In the genomic region with DNA sequence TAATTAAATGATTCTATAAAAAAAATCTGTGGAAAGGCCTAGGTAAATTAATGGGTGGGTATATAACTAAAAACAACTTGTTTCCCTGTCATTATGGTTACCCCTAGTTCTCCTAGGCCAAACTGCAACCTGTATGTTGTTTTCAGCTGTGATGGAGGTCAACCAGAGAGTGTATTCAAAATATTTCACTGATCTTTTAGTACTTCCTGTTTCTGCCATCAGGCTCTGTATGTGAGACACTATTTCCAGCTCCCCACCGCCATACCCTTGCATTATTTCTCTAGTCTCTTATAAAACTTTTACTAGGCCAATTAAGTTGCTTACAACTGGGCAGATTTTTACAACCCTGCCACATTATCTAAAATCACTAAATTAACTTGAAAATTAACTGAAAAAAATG, we compare ENCODE assay signal across 11 cellular contexts. TPM values are rescaled to one million over a fixed set of nuclear protein-coding genes. Genes with fewer than 3 reads are reported as not detected.
DNase-seq lines count a peak whose midpoint lies in the region; ATAC-seq lines count a peak whose summit lies in the region.
"Had no signal": no experiment of that assay in that cellular context is flagged by ENCODE, and none has a peak within 500 bp of the region (broad histone marks: within the 10 kb centered on the region; RNA-seq: fewer than 3 reads in every experiment).

No MANE protein-coding gene starts in this region.

- peak; percentile 58 for ATAC-seq in HG02610 (IDR thresholded peaks at IDR 0.05; ENCODE audit: unreplicated experiment)
- peak in 1 of 2 donors; percentile 33 for ATAC-seq in naive thymus-derived CD8-positive, alpha-beta T cell

- H3K4me1 ChIP-seq in Karpas-422 (ENCODE audit: low read length): peaks cover 37% of the 10 kb centered on the region
- H3K4me1 ChIP-seq: esophagus muscularis mucosa had no signal

- no peaks in the 10 kb centered on the region for H3K79me2 ChIP-seq in Karpas-422 (ENCODE audit: low read length)

- peak overlapping the region; percentile 36 for H3K9ac ChIP-seq in Karpas-422 (ENCODE audit: low read length)

- H3K36me3 Mint-ChIP-seq in naive thymus-derived CD8-positive, alpha-beta T cell: peaks cover 4 to 31% (median 6%) of the 10 kb centered on the region in 3 donors

- no peaks in the 10 kb centered on the region for H3K27me3 Mint-ChIP-seq in naive thymus-derived CD8-positive, alpha-beta T cell
- H3K27me3 Mint-ChIP-seq: type B pancreatic cell had no signal

- peak overlapping the region in 7 of 10 donors; percentile 13 to 74 (median 69) for H3K27ac Mint-ChIP-seq in naive thymus-derived CD8-positive, alpha-beta T cell
- H3K27ac Mint-ChIP-seq: type B pancreatic cell had no signal

- peak overlapping the region; percentile 31 for H3K4me3 ChIP-seq in Karpas-422 (ENCODE audit: low read length)
- H3K4me3 ChIP-seq: esophagus muscularis mucosa had no signal

- no peaks in the 10 kb centered on the region for H4K20me1 ChIP-seq in Karpas-422 (ENCODE audit: insufficient read depth, low read depth, low read length)

- H3K9me2 ChIP-seq in Karpas-422 (replicated peaks; ENCODE audit: insufficient read depth, low read length): no peaks in the 10 kb centered on the region

- DNase-seq in NOMO-1 treated with DMSO at 0.1 percent for 48 hours (lab: John Stamatoyannopoulos, UW; ENCODE audit: unreplicated experiment): peak; percentile 51
- DNase-seq in NOMO-1 treated with dmso at 0.1 percent for 144 hours (lab: John Stamatoyannopoulos, UW; ENCODE audit: unreplicated experiment): no peak
- DNase-seq in Karpas-422: peak; percentile 83
- DNase-seq in naive thymus-derived CD8-positive, alpha-beta T cell: no peak
- no peak for DNase-seq in RKO (ENCODE audit: low spot score)
- no peak for DNase-seq in NCI-H1048 (lab: John Stamatoyannopoulos, UW)
- no peak for DNase-seq in anterior cingulate cortex (lab: John Stamatoyannopoulos, UW)

- no peaks in the 10 kb centered on the region for H3K27me3 ChIP-seq in Karpas-422 (ENCODE audit: low read length)
- H3K27me3 ChIP-seq: esophagus muscularis mucosa had no signal

- H3K4me3 Mint-ChIP-seq in naive thymus-derived CD8-positive, alpha-beta T cell: peak overlapping the region in 3 of 10 donors; percentile 5 to 25 (median 15)
- H3K4me3 Mint-ChIP-seq: type B pancreatic cell had no signal

- H3K4me1 Mint-ChIP-seq in naive thymus-derived CD8-positive, alpha-beta T cell: peaks cover 8 to 25% (median 21%) of the 10 kb centered on the region in 4 donors

- H3K27ac ChIP-seq in Karpas-422 (ENCODE audit: low read length): peak overlapping the region; percentile 89
- H3K27ac ChIP-seq: 22Rv1, esophagus muscularis mucosa had no signal

- POLR2A ChIA-PET in naive thymus-derived CD8-positive, alpha-beta T cell (lab: Charles Lee): no interaction called here

- H3K9me3 Mint-ChIP-seq in naive thymus-derived CD8-positive, alpha-beta T cell: no peaks in the 10 kb centered on the region
- H3K9me3 Mint-ChIP-seq: type B pancreatic cell had no signal

- H3K36me3 ChIP-seq in Karpas-422 (ENCODE audit: insufficient read depth, low read length): no peaks in the 10 kb centered on the region

- peak overlapping the region; percentile 66 for H3K4me2 ChIP-seq in Karpas-422 (ENCODE audit: low read depth, low read length, poor library complexity, severe bottlenecking)

- H2AFZ ChIP-seq in Karpas-422 (ENCODE audit: low read length): peak overlapping the region; percentile 73

- H3K9me3 ChIP-seq in Karpas-422 (ENCODE audit: low read length): no peaks in the 10 kb centered on the region
- H3K9me3 ChIP-seq: esophagus muscularis mucosa had no signal

RNA-seq across cellular contexts. Expression of a gene that starts 21.0 kb away (rescaled TPM):
- 14.3 TPM in 1 of 2 replicates, not detected in the other for total RNA-seq in Karpas-422 (2014; rRNA removed; shearing (Covaris generic); ENCODE audit: low replicate concordance)
- not detected for total RNA-seq in naive thymus-derived CD8-positive, alpha-beta T cell
- not detected for polyA plus RNA-seq in naive thymus-derived CD8-positive, alpha-beta T cell

Comparison
In these comparisons a context has a peak if more than half of its experiments do, and no peak if none do; other contexts are left out.
1. DNase-seq: peak in NOMO-1 treated with DMSO at 0.1 percent for 48 hours (single experiment) and Karpas-422 (single experiment); none in NOMO-1 treated with dmso at 0.1 percent for 144 hours (single experiment), naive thymus-derived CD8-positive, alpha-beta T cell (0 of 10), RKO (single experiment), NCI-H1048 (single experiment) and anterior cingulate cortex (0 of 58).